In the genomic region with DNA sequence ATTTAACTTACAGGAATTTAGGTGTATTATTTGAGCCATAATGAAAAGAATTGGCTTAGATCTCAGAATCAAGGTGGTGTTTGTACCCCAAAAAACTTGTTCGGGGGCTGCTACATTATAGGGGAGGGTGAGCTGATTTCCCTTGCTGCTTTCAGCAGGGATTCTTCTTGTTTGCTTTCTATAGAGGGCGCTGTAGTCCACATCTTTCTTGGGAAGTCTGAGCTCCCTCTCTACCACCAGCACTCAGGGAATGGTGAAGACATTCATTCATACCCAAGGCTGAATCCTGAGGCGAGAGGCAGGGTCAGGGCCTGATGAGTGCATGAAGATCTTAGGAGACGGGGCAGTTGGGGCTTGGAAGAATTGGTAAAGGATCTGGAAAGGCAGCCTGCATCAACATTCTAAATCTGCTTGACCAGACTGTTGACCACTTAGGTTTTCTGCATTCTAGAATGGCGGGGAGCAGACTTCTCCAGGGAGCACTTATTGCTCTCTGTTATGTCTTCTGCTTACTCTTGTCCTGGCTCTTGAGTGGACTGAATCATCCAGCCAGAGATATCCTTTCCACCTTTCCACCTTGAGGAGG, we compare ENCODE assay signal across 9 cellular contexts. TPM values are rescaled to one million over a fixed set of nuclear protein-coding genes. Genes with fewer than 3 reads are reported as not detected.
A peak's percentile ranks its signal among the peaks of the same experiment; 100 is the strongest.
DNase-seq lines count a peak whose midpoint lies in the region; ATAC-seq, FAIRE-seq and TF ChIP-seq lines count a peak whose summit lies in the region.
"Had no signal": no experiment of that assay in that cellular context is flagged by ENCODE, and none has a peak within 500 bp of the region (broad histone marks: within the 10 kb centered on the region; RNA-seq: fewer than 3 reads in every experiment).

No MANE protein-coding gene starts in this region.

- peaks cover 11% of the 10 kb centered on the region for H3K36me3 Mint-ChIP-seq in nephron (ENCODE audit: low read depth)

- H3K27ac Mint-ChIP-seq in nephron, result peak overlapping the region in 1 of 3 experiments; percentile 41

- no peaks in the 10 kb centered on the region for H3K9me3 Mint-ChIP-seq in nephron

- H3K4me1 Mint-ChIP-seq in nephron, result peaks cover 5% of the 10 kb centered on the region

- no peak for ATAC-seq in GM21528 (IDR thresholded peaks at IDR 0.05; ENCODE audit: low FRiP score, unreplicated experiment)

- H3K27me3 ChIP-seq in bronchial epithelial cell (ENCODE audit: control insufficient read depth, insufficient read depth, low read length) (no peaks in the 10 kb centered on the region), stomach (no peaks in the 10 kb centered on the region)

- peak; percentile 68 for TF ChIP-seq CTCF in bronchial epithelial cell (IDR thresholded peaks at IDR 0.05; ENCODE audit: insufficient read depth, low read length, severe bottlenecking)
- TF ChIP-seq CTCF in nephron (IDR thresholded peaks at IDR 0.05; ENCODE audit: unreplicated experiment in 3 of 3), result peak in 2 of 3 experiments; percentile 11 to 41
- peak in 3 of 7 experiments; percentile 22 to 29 (median 29) for TF ChIP-seq CTCF in stomach (IDR thresholded peaks at IDR 0.05)

- no peak for TF ChIP-seq EP300 in stomach (IDR thresholded peaks at IDR 0.05)

- H3K4me1 ChIP-seq in stomach, result peaks cover 0 to 12% (median 0%) of the 10 kb centered on the region in 4 donors

- intact Hi-C loops in stomach (cut with DNase I; ENCODE audit: low total_unique reads), result no loop called here

- WGBS in stomach, 5 donors, result 49 to 67% (median 53%) methylated on average over 5 of the region's 5 CpGs

- H3K27ac ChIP-seq in stomach, result no peak overlapping the region

- FAIRE-seq in bronchial epithelial cell (lab: Jason Lieb, UNC), result no peak
- FAIRE-seq: G401.6 had no signal

- H3K4me3 ChIP-seq in bronchial epithelial cell (ENCODE audit: low read depth, low read length) (no peak overlapping the region), stomach (no peak overlapping the region)

- H3K4me3 Mint-ChIP-seq in nephron, result no peak overlapping the region

- no peaks in the 10 kb centered on the region for H3K9me3 ChIP-seq in stomach

- TF ChIP-seq POLR2A in stomach (IDR thresholded peaks at IDR 0.05), result no peak

- H3K27me3 Mint-ChIP-seq in nephron (ENCODE audit: low read depth), result peaks cover 5% of the 10 kb centered on the region

- DNase-seq in NCI-H510A treated with DMSO at 0.1 percent for 48 hours (lab: John Stamatoyannopoulos, UW) (peak; percentile 8), NCI-H510A (lab: John Stamatoyannopoulos, UW) (no peak), NCI-H2227 (lab: John Stamatoyannopoulos, UW; ENCODE audit: unreplicated experiment) (peak; percentile 49), bronchial epithelial cell (ENCODE audit: low read depth) (peak; percentile 51), stomach (no peak), epidermal melanocyte (ENCODE audit: insufficient read length, low spot score) (no peak)

- no peaks in the 10 kb centered on the region for H3K36me3 ChIP-seq in bronchial epithelial cell (ENCODE audit: control insufficient read depth, insufficient read depth, low read length)
- H3K36me3 ChIP-seq in stomach, result peaks cover 4 to 59% (median 26%) of the 10 kb centered on the region in 4 donors

RNA-seq across cellular contexts. Expression of gene SPATA46, which starts 18.9 kb away (rescaled TPM):
- total RNA-seq in bronchial epithelial cell, result not detected in 2 replicates
- total RNA-seq in stomach, result not detected
- not detected for polyA plus RNA-seq in stomach

RNA-seq across cellular contexts. Expression of gene C1orf226, which starts 23.8 kb away (rescaled TPM):
- total RNA-seq in bronchial epithelial cell (0.26 TPM in 2 replicates), stomach (10 to 100 TPM in 3 of 5 donors, 1 to 10 TPM in 2; 2.9 to 14.0 (median 13.2) TPM)
- 1 to 10 TPM; 2.4 to 3.7 (median 2.7) TPM for polyA plus RNA-seq in stomach

RNA-seq across cellular contexts. Expression of gene SH2D1B, which starts 54.2 kb away (rescaled TPM):
- total RNA-seq in bronchial epithelial cell, result 0.13 TPM in 1 of 2 replicates, not detected in the other
- under 1 TPM in 1 of 5 donors, not detected in 4; 0.73 TPM for total RNA-seq in stomach
- polyA plus RNA-seq in stomach, result under 1 TPM in 1 of 3 donors, not detected in 2; 0.33 TPM

Comparison
In these comparisons a context has a peak if more than half of its experiments do, and no peak if none do; other contexts are left out.
1. DNase-seq: peak in NCI-H510A treated with DMSO at 0.1 percent for 48 hours (single experiment), NCI-H2227 (single experiment) and bronchial epithelial cell (single experiment); none in NCI-H510A (single experiment), stomach (single experiment) and epidermal melanocyte (single experiment).